In genomic region chr5:138440226-138441073, GRCh38 we compare ENCODE assay signal across 11 cellular contexts. TPM values are rescaled to one million over a fixed set of nuclear protein-coding genes. Genes with fewer than 3 reads are reported as not detected.
A peak's percentile ranks its signal among the peaks of the same experiment; 100 is the strongest.
DNase-seq lines count a peak whose midpoint lies in the region; ATAC-seq and TF ChIP-seq lines count a peak whose summit lies in the region.
"Had no signal": no experiment of that assay in that cellular context is flagged by ENCODE, and none has a peak within 500 bp of the region (broad histone marks: within the 10 kb centered on the region; RNA-seq: fewer than 3 reads in every experiment).

No MANE protein-coding gene starts in this region.

- H3K9ac ChIP-seq in BLaER1 treated with 17β-estradiol and CSF1 and Interleukin-3, amounts not matched to agents 10 nM and 100 nM: peak overlapping the region in 2 of 11 experiments; percentile 29 to 70; a peak in 1 of 22 replicates

- peak overlapping the region; percentile 89 to 99 (median 96); a peak in 18 of 22 replicates for H3K4me2 ChIP-seq in BLaER1 treated with 17β-estradiol and CSF1 and Interleukin-3, amounts not matched to agents 10 nM and 100 nM

- H3K27me3 ChIP-seq in BLaER1 treated with 17β-estradiol and CSF1 and Interleukin-3, amounts not matched to agents 10 nM and 100 nM: peaks cover 0 to 20% (median 0%) of the 10 kb centered on the region in 11 experiments; a peak in 4 of 22 replicates
- no peaks in the 10 kb centered on the region; the same call in 1 of the 2 replicates for H3K27me3 ChIP-seq in H7 (ENCODE audit: control insufficient read depth, insufficient read depth, low read length)

- H3K9me3 ChIP-seq in BLaER1 treated with 17β-estradiol and CSF1 and Interleukin-3, amounts not matched to agents 10 nM and 100 nM (replicated peaks in 1 of 11): no peaks in the 10 kb centered on the region

- H3K4me1 Mint-ChIP-seq in central memory CD8-positive, alpha-beta T cell: peaks cover 11% of the 10 kb centered on the region
- H3K4me1 Mint-ChIP-seq in nephron: peaks cover 25% of the 10 kb centered on the region

- H3K4me1 ChIP-seq in BLaER1 treated with 17β-estradiol and CSF1 and Interleukin-3, amounts not matched to agents 10 nM and 100 nM: peaks cover 22 to 27% (median 25%) of the 10 kb centered on the region in 10 experiments

- DNase-seq in H7 (peak; percentile 71), occipital lobe (lab: John Stamatoyannopoulos, UW) (no peak)
- DNase-seq in central memory CD8-positive, alpha-beta T cell (ENCODE audit: low spot score in 2 of 2): no peak
- DNase-seq in activated CD4-positive, CD25-positive, alpha-beta regulatory T cell (lab: John Stamatoyannopoulos, UW): no peak
- DNase-seq: activated effector memory CD4-positive, alpha-beta T cell treated with anti-CD3 and anti-CD28 coated beads, Interleukin-2, amount 50 U/mL, for 16 hours; NCI-H1694; OCI-M1 had no signal

- TF ChIP-seq CTCF in nephron (IDR thresholded peaks at IDR 0.05; ENCODE audit: unreplicated experiment in 3 of 3): no peak

- no peaks in the 10 kb centered on the region for H3K9me3 Mint-ChIP-seq in central memory CD8-positive, alpha-beta T cell
- no peaks in the 10 kb centered on the region for H3K9me3 Mint-ChIP-seq in nephron

- no peak for ATAC-seq in central memory CD8-positive, alpha-beta T cell (replicated peaks; ENCODE audit: extremely low read depth, poor library complexity, severe bottlenecking)
- ATAC-seq in HG02759 (IDR thresholded peaks at IDR 0.05; ENCODE audit: unreplicated experiment) (no peak), HG03196 (IDR thresholded peaks at IDR 0.05; ENCODE audit: unreplicated experiment) (no peak)

- H3K36me3 ChIP-seq in BLaER1 treated with 17β-estradiol and CSF1 and Interleukin-3, amounts not matched to agents 10 nM and 100 nM: peaks cover 12 to 23% (median 19%) of the 10 kb centered on the region in 11 experiments
- peaks cover 6% of the 10 kb centered on the region for H3K36me3 ChIP-seq in H7 (replicated peaks; ENCODE audit: control insufficient read depth, insufficient read depth, low read length)

- no peaks in the 10 kb centered on the region for H3K27me3 Mint-ChIP-seq in central memory CD8-positive, alpha-beta T cell
- H3K27me3 Mint-ChIP-seq in nephron (ENCODE audit: low read depth): peaks cover 10% of the 10 kb centered on the region

- peak overlapping the region; percentile 36 for H3K4me3 Mint-ChIP-seq in central memory CD8-positive, alpha-beta T cell
- peak overlapping the region; percentile 87 to 88 (median 87) for H3K4me3 Mint-ChIP-seq in nephron

- no peak overlapping the region for H3K27ac ChIP-seq in BLaER1 treated with 17β-estradiol and CSF1 and Interleukin-3, amounts not matched to agents 10 nM and 100 nM

- H3K36me3 Mint-ChIP-seq in central memory CD8-positive, alpha-beta T cell (ENCODE audit: insufficient read depth): peaks cover 11% of the 10 kb centered on the region
- peaks cover 11% of the 10 kb centered on the region for H3K36me3 Mint-ChIP-seq in nephron (ENCODE audit: low read depth)

- H3K27ac Mint-ChIP-seq in central memory CD8-positive, alpha-beta T cell (ENCODE audit: low read depth): peak overlapping the region; percentile 30
- H3K27ac Mint-ChIP-seq in nephron: peak overlapping the region in 1 of 3 experiments; percentile 68

- peaks cover 5 to 44% (median 14%) of the 10 kb centered on the region in 11 experiments; a peak in 16 of 22 replicates for H4K20me1 ChIP-seq in BLaER1 treated with 17β-estradiol and CSF1 and Interleukin-3, amounts not matched to agents 10 nM and 100 nM

- no peak overlapping the region for H3K4me3 ChIP-seq in BLaER1 treated with 17β-estradiol and CSF1 and Interleukin-3, amounts not matched to agents 10 nM and 100 nM
- no peak overlapping the region; the same call in 1 of the 2 replicates for H3K4me3 ChIP-seq in H7 (ENCODE audit: insufficient read depth, low read depth, low read length)

RNA-seq across cellular contexts. Expression of gene REEP2, which starts 1.6 kb away (rescaled TPM):
- 18.3 and 20.3 TPM in 2 replicates for total RNA-seq in H7 (2014; rRNA removed; shearing (Covaris generic))
- 71.0 TPM for total RNA-seq in occipital lobe

RNA-seq across cellular contexts. Expression of gene EGR1, which starts 24.8 kb away (rescaled TPM):
- total RNA-seq in H7 (2014; rRNA removed; shearing (Covaris generic)): 0.10 and 7.5 TPM in 2 replicates
- total RNA-seq in occipital lobe: 2.8 TPM
